Comparison of ENCODE assay signal across 26 cellular contexts in the genomic region with DNA sequence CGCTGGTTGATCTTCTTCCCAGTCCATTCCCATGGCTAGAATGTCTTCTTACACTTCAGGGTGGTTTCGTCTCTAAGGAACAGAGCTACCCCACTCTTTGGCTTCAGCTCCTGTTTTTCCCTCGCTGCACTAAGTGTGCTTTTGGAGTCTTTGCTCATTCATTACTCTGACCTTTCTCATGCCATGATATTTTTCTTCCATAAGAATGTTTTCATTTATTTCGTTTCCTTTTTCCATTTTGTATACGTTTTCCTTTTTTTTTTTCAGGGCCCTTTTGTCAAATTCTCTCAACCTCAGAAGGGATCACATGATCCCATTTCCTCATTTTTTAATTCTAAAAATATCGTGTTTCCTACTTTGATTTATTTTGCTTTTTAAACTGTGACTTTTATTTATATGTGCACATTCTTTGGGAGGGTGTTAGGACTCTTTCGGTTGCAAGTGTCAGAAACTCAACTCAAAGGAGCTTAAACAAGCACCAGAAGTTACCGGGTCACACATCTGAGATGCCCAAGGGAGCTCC. TPM values are rescaled to one million over a fixed set of nuclear protein-coding genes. Genes with fewer than 3 reads are reported as not detected.
DNase-seq lines count a peak whose midpoint lies in the region; ATAC-seq and TF ChIP-seq lines count a peak whose summit lies in the region.
"Had no signal": no experiment of that assay in that cellular context is flagged by ENCODE, and none has a peak within 500 bp of the region (broad histone marks: within the 10 kb centered on the region; RNA-seq: fewer than 3 reads in every experiment).

No MANE protein-coding gene starts in this region.

- CTCF ChIA-PET in activated CD4-positive, alpha-beta T cell treated with anti-CD3 and anti-CD28 coated beads, Interleukin-2, amount 10 ng/mL, durations not matched to agents 7 days and 5 days (lab: Charles Lee): no interaction called here

- H3K36me3 ChIP-seq in esophagus squamous epithelium: no peaks in the 10 kb centered on the region
- H3K36me3 ChIP-seq in neural cell (ENCODE audit: insufficient read depth, low read length): peaks cover 4% of the 10 kb centered on the region
- H3K36me3 ChIP-seq: heart right ventricle, tibial artery had no signal

- peaks cover 6% of the 10 kb centered on the region for H3K36me3 Mint-ChIP-seq in activated CD4-positive, alpha-beta T cell treated with anti-CD3 and anti-CD28 coated beads, Interleukin-2, amount 10 ng/mL, durations not matched to agents 7 days and 5 days (ENCODE audit: low read depth)

- no peak for TF ChIP-seq RAD21 in neural cell (conservative IDR thresholded peaks at IDR 0.05)

- H3K9me3 ChIP-seq in esophagus squamous epithelium (no peaks in the 10 kb centered on the region), neural cell (ENCODE audit: low read length) (no peaks in the 10 kb centered on the region)
- H3K9me3 ChIP-seq: heart right ventricle, tibial artery had no signal

- peaks cover 2 to 29% (median 7%) of the 10 kb centered on the region in 3 donors for H3K4me1 ChIP-seq in esophagus squamous epithelium

- no peak for TF ChIP-seq EP300 in neural cell (conservative IDR thresholded peaks at IDR 0.05; ENCODE audit: poor library complexity, severe bottlenecking)

- H3K9me3 Mint-ChIP-seq in activated CD4-positive, alpha-beta T cell treated with anti-CD3 and anti-CD28 coated beads, Interleukin-2, amount 10 ng/mL, durations not matched to agents 7 days and 5 days: no peaks in the 10 kb centered on the region
- H3K9me3 Mint-ChIP-seq: activated CD4-positive, alpha-beta T cell treated with anti-CD3 and anti-CD28 coated beads, Interleukin-2, amount 10 ng/mL, durations not matched to agents 24 days and 14 days; activated naive CD4-positive, alpha-beta T cell treated with anti-CD3 and anti-CD28 coated beads for 36 hours; activated T-cell treated with anti-CD3 and anti-CD28 coated beads, Interleukin-2, amount 50 U/mL, for 72 hours; stimulated activated naive B cell treated with anti-CD40 and anti-IgM and Interleukin-4, amounts not matched to agents 10 μg/mL and 1 μg/mL and 100 μg/mL, for 72 hours had no signal

- H3K4me2 ChIP-seq in neural cell (ENCODE audit: low read length): no peak overlapping the region

- intact Hi-C loops in esophagus squamous epithelium (cut with DNase I): no loop called here

- H2AFZ ChIP-seq in neural cell (ENCODE audit: low read depth, low read length): no peak overlapping the region

- ATAC-seq in HG02973 (IDR thresholded peaks at IDR 0.05; ENCODE audit: unreplicated experiment) (no peak), GM21381 (IDR thresholded peaks at IDR 0.05; ENCODE audit: unreplicated experiment) (no peak)
- ATAC-seq: activated T-cell treated with anti-CD3 and anti-CD28 coated beads, Interleukin-2, amount 50 U/mL, for 72 hours; heart right ventricle; left cardiac atrium; naive thymus-derived CD4-positive, alpha-beta T cell; right cardiac atrium; stimulated activated naive B cell treated with anti-CD40 and anti-IgM and Interleukin-4, amounts not matched to agents 10 μg/mL and 1 μg/mL and 100 μg/mL, for 72 hours had no signal

- H3K9me2 ChIP-seq in neural cell (ENCODE audit: insufficient read depth, low read length): no peaks in the 10 kb centered on the region

- no peaks in the 10 kb centered on the region for H3F3A ChIP-seq in neural cell (ENCODE audit: insufficient read depth, low read length, poor library complexity, severe bottlenecking)

- no peak for DNase-seq in activated CD4-positive, alpha-beta T cell treated with anti-CD3 and anti-CD28 coated beads, Interleukin-2, amount 10 ng/mL, durations not matched to agents 7 days and 5 days
- no peak for DNase-seq in activated CD4-positive, alpha-beta T cell treated with anti-CD3 and anti-CD28 coated beads for 1 hour
- DNase-seq in esophagus squamous epithelium (lab: John Stamatoyannopoulos, UW) (no peak), NCI-H1694 (lab: John Stamatoyannopoulos, UW) (no peak), NCI-H2171 treated with DMSO at 0.1 percent for 48 hours (lab: John Stamatoyannopoulos, UW) (no peak)
- DNase-seq: 8988T; activated CD4-positive, alpha-beta T cell treated with anti-CD3 and anti-CD28 coated beads, Interleukin-2, amount 10 ng/mL, durations not matched to agents 24 days and 14 days; activated naive CD4-positive, alpha-beta T cell treated with anti-CD3 and anti-CD28 coated beads for 36 hours; activated T-cell treated with anti-CD3 and anti-CD28 coated beads, Interleukin-2, amount 50 U/mL, for 72 hours; GDM1; GOT3; heart right ventricle; left cardiac atrium; mesenchymal stem cell; naive thymus-derived CD4-positive, alpha-beta T cell; NCI-H1048; NCI-H187; NCI-H69; right cardiac atrium; stimulated activated CD4-positive, alpha-beta T cell treated with anti-CD3 and anti-CD28 coated beads, Interleukin-4, amount 100 ng/mL, for 1 hour; stimulated activated naive B cell treated with anti-CD40 and anti-IgM and Interleukin-4, amounts not matched to agents 10 μg/mL and 1 μg/mL and 100 μg/mL, for 72 hours; tibial artery had no signal

- no peaks in the 10 kb centered on the region for H4K20me1 ChIP-seq in neural cell (ENCODE audit: insufficient read depth)

- 53 to 59% methylated on average over 8 of the region's 8 CpGs for WGBS in esophagus squamous epithelium, 2 donors

- H3K27me3 ChIP-seq in esophagus squamous epithelium (no peaks in the 10 kb centered on the region), neural cell (ENCODE audit: insufficient read depth, low read depth, low read length) (no peaks in the 10 kb centered on the region)

- no peaks in the 10 kb centered on the region for H3K4me1 Mint-ChIP-seq in activated CD4-positive, alpha-beta T cell treated with anti-CD3 and anti-CD28 coated beads, Interleukin-2, amount 10 ng/mL, durations not matched to agents 7 days and 5 days
- H3K4me1 Mint-ChIP-seq: activated CD4-positive, alpha-beta T cell treated with anti-CD3 and anti-CD28 coated beads, Interleukin-2, amount 10 ng/mL, durations not matched to agents 24 days and 14 days had no signal

- no peaks in the 10 kb centered on the region for H3K27me3 Mint-ChIP-seq in activated CD4-positive, alpha-beta T cell treated with anti-CD3 and anti-CD28 coated beads, Interleukin-2, amount 10 ng/mL, durations not matched to agents 7 days and 5 days
- H3K27me3 Mint-ChIP-seq: activated CD4-positive, alpha-beta T cell treated with anti-CD3 and anti-CD28 coated beads, Interleukin-2, amount 10 ng/mL, durations not matched to agents 24 days and 14 days; naive thymus-derived CD4-positive, alpha-beta T cell; stimulated activated naive B cell treated with anti-CD40 and anti-IgM and Interleukin-4, amounts not matched to agents 10 μg/mL and 1 μg/mL and 100 μg/mL, for 72 hours had no signal

- peak overlapping the region in 3 of 4 donors; percentile 24 to 59 (median 49) for H3K27ac ChIP-seq in esophagus squamous epithelium
- no peak overlapping the region for H3K27ac ChIP-seq in neural cell (ENCODE audit: low read length)
- H3K27ac ChIP-seq: RWPE1, tibial artery had no signal

- H3K27ac Mint-ChIP-seq in activated CD4-positive, alpha-beta T cell treated with anti-CD3 and anti-CD28 coated beads, Interleukin-2, amount 10 ng/mL, durations not matched to agents 7 days and 5 days: peak overlapping the region; percentile 65
- H3K27ac Mint-ChIP-seq: activated CD4-positive, alpha-beta T cell treated with anti-CD3 and anti-CD28 coated beads, Interleukin-2, amount 10 ng/mL, durations not matched to agents 24 days and 14 days; activated naive CD4-positive, alpha-beta T cell treated with anti-CD3 and anti-CD28 coated beads for 36 hours; activated T-cell treated with anti-CD3 and anti-CD28 coated beads, Interleukin-2, amount 50 U/mL, for 72 hours; naive thymus-derived CD4-positive, alpha-beta T cell had no signal

- H3K4me3 ChIP-seq in esophagus squamous epithelium (peak overlapping the region in 1 of 4 donors; percentile 23), neural cell (ENCODE audit: low read length) (peak overlapping the region; percentile 28)
- H3K4me3 ChIP-seq: heart right ventricle, tibial artery had no signal

- no peak overlapping the region for H3K4me3 Mint-ChIP-seq in activated CD4-positive, alpha-beta T cell treated with anti-CD3 and anti-CD28 coated beads, Interleukin-2, amount 10 ng/mL, durations not matched to agents 7 days and 5 days
- H3K4me3 Mint-ChIP-seq: activated CD4-positive, alpha-beta T cell treated with anti-CD3 and anti-CD28 coated beads, Interleukin-2, amount 10 ng/mL, durations not matched to agents 24 days and 14 days; activated naive CD4-positive, alpha-beta T cell treated with anti-CD3 and anti-CD28 coated beads for 36 hours; activated T-cell treated with anti-CD3 and anti-CD28 coated beads, Interleukin-2, amount 50 U/mL, for 72 hours; naive thymus-derived CD4-positive, alpha-beta T cell had no signal

- H3K79me2 ChIP-seq in neural cell (replicated peaks; ENCODE audit: insufficient read depth, low read length): peaks cover 49% of the 10 kb centered on the region

- POLR2A ChIA-PET in activated CD4-positive, alpha-beta T cell treated with anti-CD3 and anti-CD28 coated beads, Interleukin-2, amount 10 ng/mL, durations not matched to agents 7 days and 5 days (lab: Charles Lee): no interaction called here

- no peak for TF ChIP-seq POLR2A in esophagus squamous epithelium (IDR thresholded peaks at IDR 0.05)

- TF ChIP-seq CTCF in esophagus squamous epithelium (IDR thresholded peaks at IDR 0.05): no peak
- TF ChIP-seq CTCF in neural cell (IDR thresholded peaks at IDR 0.05; ENCODE audit: poor library complexity, severe bottlenecking): no peak

- no peak overlapping the region for H3K9ac ChIP-seq in neural cell (ENCODE audit: low read length)

TF ChIP-seq in neural cell, 6 proteins besides CTCF, POLR2A, EP300 and RAD21 (continues in another document):
- TF ChIP-seq MXI1 (conservative IDR thresholded peaks at IDR 0.05; ENCODE audit: poor library complexity, severe bottlenecking): no peak
- TF ChIP-seq TAF1 (IDR thresholded peaks at IDR 0.05; ENCODE audit: low read depth): no peak
- no peak for TF ChIP-seq SMC3 (conservative IDR thresholded peaks at IDR 0.05; ENCODE audit: poor library complexity)

RNA-seq across cellular contexts. Expression of a gene that starts 40.5 kb away (rescaled TPM):
- total RNA-seq in activated CD4-positive, alpha-beta T cell treated with anti-CD3 and anti-CD28 coated beads, Interleukin-2, amount 10 ng/mL, durations not matched to agents 7 days and 5 days: 1 to 10 TPM; 5.0 to 5.5 TPM
- total RNA-seq in esophagus squamous epithelium: 10 to 100 TPM in 2 of 4 donors, 1 to 10 TPM in 2; 6.9 to 17.2 (median 8.9) TPM
- 9.4 and 16.3 TPM in 2 replicates for polyA plus RNA-seq in neural cell
- 33.8 and 39.2 TPM in 2 replicates for polyA minus RNA-seq in neural cell
